In genomic region chr6:33017694-33018353, GRCh38 we compare ENCODE assay signal across 1 cellular context.
A peak's percentile ranks its signal among the peaks of the same experiment; 100 is the strongest.
TF ChIP-seq lines count a peak whose summit lies in the region.

No MANE protein-coding gene starts in this region.

TF ChIP-seq in GM12878, 131 proteins besides CTCF, POLR2A, EP300 and RAD21:
- peak; percentile 65 for TF ChIP-seq IKZF1 (conservative IDR thresholded peaks at IDR 0.05)
- TF ChIP-seq ATF2 (IDR thresholded peaks at IDR 0.05; ENCODE audit: low read length): no peak
- TF ChIP-seq SPI1 (IDR thresholded peaks at IDR 0.05; ENCODE audit: borderline replicate concordance, insufficient read depth, low read depth, low read length): peak; percentile 12; the same call in 1 of the 2 replicates
- no peak for TF ChIP-seq CREM (IDR thresholded peaks at IDR 0.05; ENCODE audit: low read depth)
- no peak for TF ChIP-seq PBX3 (IDR thresholded peaks at IDR 0.05; ENCODE audit: insufficient replicate concordance, low read depth, low read length)
- TF ChIP-seq ESRRA (IDR thresholded peaks at IDR 0.05; ENCODE audit: low read length): 0 out of 2 replicates have a peak, but pooled peaks have one; percentile 75
- TF ChIP-seq NBN (IDR thresholded peaks at IDR 0.05): 0 out of 2 replicates have a peak, but pooled peaks have one; percentile 13
- TF ChIP-seq PKNOX1 (IDR thresholded peaks at IDR 0.05): 0 out of 2 replicates have a peak, but pooled peaks have one; percentile 2
- TF ChIP-seq EED (IDR thresholded peaks at IDR 0.05; ENCODE audit: low read depth): peak; percentile 52
- peak; percentile 48 to 60; a peak in 2 of 4 replicates for TF ChIP-seq IKZF2 (IDR thresholded peaks at IDR 0.05)
